10 cellular contexts compared by ENCODE assay signal in the genomic region with DNA sequence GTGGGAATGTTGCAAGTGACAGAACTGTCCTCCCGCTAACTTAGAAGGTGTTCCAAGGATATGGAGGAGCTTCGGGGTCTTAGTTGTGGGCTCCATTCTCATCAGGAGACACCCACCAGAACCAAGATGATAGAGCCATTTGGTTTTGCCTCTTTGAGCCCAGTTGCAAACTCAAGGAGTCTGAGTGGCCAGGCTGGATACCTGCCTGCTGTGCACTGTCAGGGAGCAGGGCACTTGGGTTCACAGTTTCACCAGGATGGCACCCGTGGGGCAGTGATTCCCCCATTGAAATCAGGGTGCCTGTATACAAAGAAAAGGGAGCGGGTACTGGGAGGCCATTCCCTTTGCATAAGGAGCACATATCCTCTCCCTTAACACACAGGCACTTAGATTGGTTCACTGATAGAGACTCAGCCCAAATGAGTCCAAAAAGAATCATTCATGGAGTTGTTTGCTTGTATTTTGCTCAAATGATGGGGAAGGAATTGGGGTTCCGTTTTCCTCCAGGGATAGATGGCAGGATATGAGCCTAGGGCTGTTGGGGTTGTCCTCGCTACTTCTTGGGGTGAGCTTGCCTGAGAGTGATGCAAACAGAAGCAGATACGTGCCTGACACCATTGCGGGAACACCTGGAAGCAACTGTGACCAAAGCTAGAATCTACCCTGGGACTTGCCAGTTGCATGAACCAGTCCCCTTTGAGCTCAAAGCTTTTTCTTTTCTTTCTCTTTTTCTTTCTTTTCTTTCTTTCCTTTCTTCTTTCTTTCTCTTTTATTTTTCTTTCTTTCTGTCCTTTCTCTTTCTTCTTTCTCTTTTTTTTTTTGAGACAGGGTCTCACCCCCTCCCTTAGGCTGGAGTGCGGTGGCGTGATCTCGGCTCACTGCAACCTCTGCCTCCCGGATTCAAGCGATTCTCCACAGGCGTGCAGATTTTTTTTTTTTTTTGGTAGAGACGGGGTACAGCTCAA. TPM values are rescaled to one million over a fixed set of nuclear protein-coding genes. Genes with fewer than 3 reads are reported as not detected.
DNase-seq lines count a peak whose midpoint lies in the region; ATAC-seq and TF ChIP-seq lines count a peak whose summit lies in the region.
"Had no signal": no experiment of that assay in that cellular context is flagged by ENCODE, and none has a peak within 500 bp of the region (broad histone marks: within the 10 kb centered on the region; RNA-seq: fewer than 3 reads in every experiment).

No MANE protein-coding gene starts in this region.

- H3K27me3 ChIP-seq in fibroblast of lung (ENCODE audit: control insufficient read depth, insufficient read depth, low read length), result no peaks in the 10 kb centered on the region

- TF ChIP-seq CTCF in fibroblast of lung (conservative IDR thresholded peaks at IDR 0.05 in 1 of 2, IDR thresholded peaks at IDR 0.05 in 1 of 2; ENCODE audit: low read depth in 1 of 2, low read length in 2 of 2), result no peak

- no peak overlapping the region for H3K9ac ChIP-seq in fibroblast of lung (ENCODE audit: insufficient read depth, low read length)

- no peaks in the 10 kb centered on the region for H3K9me3 Mint-ChIP-seq in T-cell

- DNase-seq in stimulated activated naive CD4-positive, alpha-beta T cell (lab: John Stamatoyannopoulos, UW), result peak in 5 of 6 experiments; percentile 29 to 49 (median 37)
- DNase-seq in stimulated activated naive CD4-positive, alpha-beta T cell treated with Interleukin-2 at 50 U/mL for 16 hours (lab: John Stamatoyannopoulos, UW), result no peak
- peak in 8 of 34 experiments; percentile 12 to 49 (median 40) for DNase-seq in T-cell
- no peak for DNase-seq in fibroblast of lung (ENCODE audit: low read depth in 2 of 2)
- DNase-seq in OCI-M2 (lab: John Stamatoyannopoulos, UW; ENCODE audit: unreplicated experiment), result no peak
- DNase-seq in 8988T, result no peak
- DNase-seq in NCI-H345 treated with DMSO at 0.1 percent for 48 hours (lab: John Stamatoyannopoulos, UW; ENCODE audit: unreplicated experiment), result no peak

- peak overlapping the region; percentile 95 for H3K27ac Mint-ChIP-seq in T-cell

- H3K9me3 ChIP-seq in fibroblast of lung (ENCODE audit: control insufficient read depth, insufficient read depth, low read depth, low read length), result no peaks in the 10 kb centered on the region
- H3K9me3 ChIP-seq: upper lobe of right lung had no signal

- peaks cover 7% of the 10 kb centered on the region for H3K4me1 ChIP-seq in fibroblast of lung (ENCODE audit: control insufficient read depth, extremely low read depth, insufficient read depth, low read length)

- H3K4me3 Mint-ChIP-seq in T-cell, result peak overlapping the region; percentile 72 to 78 (median 72)

- no peaks in the 10 kb centered on the region for H3K27me3 Mint-ChIP-seq in T-cell

- H2AFZ ChIP-seq in fibroblast of lung (ENCODE audit: low read length), result no peak overlapping the region

- peaks cover 48 to 55% (median 54%) of the 10 kb centered on the region in 3 donors for H3K4me1 Mint-ChIP-seq in T-cell

- H3K27ac ChIP-seq in fibroblast of lung (ENCODE audit: insufficient read depth, low read length), result no peak overlapping the region
- H3K27ac ChIP-seq: upper lobe of right lung had no signal

- CTCF ChIA-PET in T-cell (lab: Charles Lee), result interaction anchor here (0.6 to 5.0 kb wide), 13 partner anchors 10 to 726 kb away, joined by 3 to 24 read pairs (median 5); partner anchors contain the start of gene GRK6 (in 1 of the 2)

- POLR2A ChIA-PET in T-cell (lab: Charles Lee), result interaction anchor here (0.6 to 3.0 kb wide), 8 partner anchors 9 to 404 kb away, joined by 3 to 27 read pairs (median 4); partner anchors contain the start of gene GRK6 (in 1 of the 2)

- peak overlapping the region; percentile 96 for H3K4me2 ChIP-seq in fibroblast of lung (ENCODE audit: extremely low read depth, insufficient read depth, low read length)

- peak overlapping the region in 2 of 4 experiments; percentile 56 to 69 for H3K4me3 ChIP-seq in fibroblast of lung (replicated peaks in 1 of 4; ENCODE audit: control extremely low read depth in 1 of 4, insufficient read depth in 1 of 4, low read depth in 3 of 4, low read length in 4 of 4)

- no peaks in the 10 kb centered on the region for H4K20me1 ChIP-seq in fibroblast of lung (ENCODE audit: control insufficient read depth, extremely low read depth, insufficient read depth, low read length)

- H3K36me3 ChIP-seq in fibroblast of lung (ENCODE audit: control insufficient read depth, insufficient read depth, low read length), result peaks cover 5% of the 10 kb centered on the region

- ATAC-seq in T-cell (replicated peaks in 1 of 4), result peak in 1 of 4 experiments; percentile 40
- ATAC-seq in GM21360 (IDR thresholded peaks at IDR 0.05; ENCODE audit: unreplicated experiment), result no peak

- H3K79me2 ChIP-seq in fibroblast of lung (ENCODE audit: control insufficient read depth, insufficient read depth, low read length), result no peaks in the 10 kb centered on the region

- peaks cover 8% of the 10 kb centered on the region for H3K36me3 Mint-ChIP-seq in T-cell

RNA-seq across cellular contexts. Expression of gene PRR7, which starts 1.3 kb away (rescaled TPM):
- total RNA-seq in T-cell, result 10 to 100 TPM in 4 of 5 donors, 1 to 10 TPM in 1; 9.5 to 28.2 (median 12.3) TPM
- 2.1 and 2.3 TPM in 2 replicates for total RNA-seq in fibroblast of lung
- polyA plus RNA-seq in fibroblast of lung, result 1.6 TPM in 2 replicates
- polyA plus RNA-seq in fibroblast of lung (2012), result 3.1 and 5.9 TPM in 2 replicates
- polyA minus RNA-seq in fibroblast of lung (ENCODE audit: low replicate concordance), result 0.78 and 1.9 TPM in 2 replicates

RNA-seq across cellular contexts. Expression of gene GRK6, which starts 18.9 kb away (rescaled TPM):
- 100 to 1,000 TPM; 196 to 226 (median 216) TPM for total RNA-seq in T-cell
- 13.1 and 15.0 TPM in 2 replicates for total RNA-seq in fibroblast of lung
- polyA plus RNA-seq in fibroblast of lung, result 15.8 and 23.4 TPM in 2 replicates
- 16.0 and 28.2 TPM in 2 replicates for polyA plus RNA-seq in fibroblast of lung (2012)
- polyA minus RNA-seq in fibroblast of lung (ENCODE audit: low replicate concordance), result 9.2 and 18.0 TPM in 2 replicates

RNA-seq across cellular contexts. Expression of gene DBN1, which starts 28.1 kb away (rescaled TPM):
- 10 to 100 TPM; 11.6 to 41.3 (median 21.1) TPM for total RNA-seq in T-cell
- 96.4 and 102 TPM in 2 replicates for total RNA-seq in fibroblast of lung
- polyA plus RNA-seq in fibroblast of lung, result 138 and 181 TPM in 2 replicates
- 168 and 193 TPM in 2 replicates for polyA plus RNA-seq in fibroblast of lung (2012)
- 167 and 256 TPM in 2 replicates for polyA minus RNA-seq in fibroblast of lung (ENCODE audit: low replicate concordance)

RNA-seq across cellular contexts. Expression of gene F12, which starts 36.0 kb away (rescaled TPM):
- under 1 TPM in 4 of 5 donors, not detected in 1; 0.28 to 0.98 (median 0.42) TPM for total RNA-seq in T-cell
- under 0.01 and 0.50 TPM in 2 replicates for total RNA-seq in fibroblast of lung
- 0.10 and 0.19 TPM in 2 replicates for polyA plus RNA-seq in fibroblast of lung
- polyA plus RNA-seq in fibroblast of lung (2012), result 0.35 and 0.46 TPM in 2 replicates
- polyA minus RNA-seq in fibroblast of lung (ENCODE audit: low replicate concordance), result not detected in 2 replicates

RNA-seq across cellular contexts. Expression of gene PFN3, which starts 44.9 kb away (rescaled TPM):
- total RNA-seq in T-cell (not detected), fibroblast of lung (not detected in 2 replicates)
- not detected in 2 replicates for polyA plus RNA-seq in fibroblast of lung
- polyA plus RNA-seq in fibroblast of lung (2012), result not detected in 2 replicates
- polyA minus RNA-seq in fibroblast of lung (ENCODE audit: low replicate concordance), result not detected in 2 replicates
- total RNA-seq: renal cortical epithelial cell, upper lobe of right lung had no signal

Comparison
In these comparisons a context has a peak if more than half of its experiments do, and no peak if none do; other contexts are left out.
1. DNase-seq: peak in stimulated activated naive CD4-positive, alpha-beta T cell (5 of 6); none in stimulated activated naive CD4-positive, alpha-beta T cell treated with Interleukin-2 at 50 U/mL for 16 hours (single experiment), fibroblast of lung (0 of 2), OCI-M2 (single experiment), 8988T (single experiment) and NCI-H345 treated with DMSO at 0.1 percent for 48 hours (single experiment).
2. RNA of gene GRK6, which starts 18.9 kb away (total RNA-seq): 196 to 226 TPM in T-cell; 13.1 to 15.0 TPM in fibroblast of lung; every median in the first group is over 10 times any median in the second.